16 cellular contexts compared by ENCODE assay signal in the genomic region with DNA sequence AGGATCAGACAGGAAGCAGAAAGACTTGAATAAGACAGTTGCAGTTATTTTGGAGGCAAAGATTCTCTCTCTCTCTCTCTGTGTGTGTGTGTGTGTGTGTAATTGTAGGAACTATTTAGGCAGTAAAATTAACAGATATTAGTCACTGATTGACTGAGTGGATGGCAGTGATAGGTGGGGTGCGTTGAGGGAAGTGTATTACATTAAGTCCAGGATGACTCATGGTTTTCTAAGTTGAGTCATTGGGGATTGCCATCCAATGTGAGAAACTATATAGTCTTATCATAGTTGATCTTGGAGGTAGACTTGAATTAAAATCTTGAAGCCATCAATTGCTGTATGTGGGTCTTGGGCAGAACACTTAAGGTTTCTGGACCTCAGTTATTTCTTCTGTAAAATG.
DNase-seq lines count a peak whose midpoint lies in the region; ATAC-seq and TF ChIP-seq lines count a peak whose summit lies in the region.
"Had no signal": no experiment of that assay in that cellular context is flagged by ENCODE, and none has a peak within 500 bp of the region (broad histone marks: within the 10 kb centered on the region; RNA-seq: fewer than 3 reads in every experiment).

No MANE protein-coding gene starts in this region.

- H3K56ac ChIP-seq in IMR-90 (ENCODE audit: extremely low read depth, insufficient read depth, low read length), result no peak overlapping the region

- H3K4me3 ChIP-seq in IMR-90 (ENCODE audit: insufficient read depth, low read depth, low read length) (no peak overlapping the region), fibroblast of lung (replicated peaks in 1 of 4; ENCODE audit: control extremely low read depth in 1 of 4, insufficient read depth in 1 of 4, low read depth in 3 of 4, low read length in 4 of 4) (no peak overlapping the region)
- no peak overlapping the region for H3K4me3 ChIP-seq in effector memory CD4-positive, alpha-beta T cell (ENCODE audit: insufficient read depth, low read depth, low read length, poor library complexity, severe bottlenecking)
- H3K4me3 ChIP-seq: tibial nerve had no signal

- H2AK5ac ChIP-seq in IMR-90 (ENCODE audit: low read depth, low read length), result no peak overlapping the region

- TF ChIP-seq POLR2A in IMR-90 (IDR thresholded peaks at IDR 0.05; ENCODE audit: low read depth, low read length), result no peak

- in situ Hi-C loops in Caki2 (cut with HindIII; ENCODE audit: low pct_unique_long_range_greater_than_20kb, low sequenced_read_pairs) (no loop called here), IMR-90 (cut with MboI; ENCODE audit: low sequenced_read_pairs) (no loop called here)

- peak; percentile 78 for DNase-seq in Caki2 (ENCODE audit: low read depth)
- peak; percentile 33 for DNase-seq in IMR-90
- peak; percentile 61 to 84 for DNase-seq in fibroblast of lung (ENCODE audit: low read depth in 2 of 2)
- DNase-seq in effector memory CD4-positive, alpha-beta T cell, result no peak
- no peak for DNase-seq in Kasumi-1 (lab: John Stamatoyannopoulos, UW)
- DNase-seq in NCI-H146 treated with DMSO at 0.1 percent for 48 hours (lab: John Stamatoyannopoulos, UW; ENCODE audit: unreplicated experiment), result no peak
- DNase-seq in ureter (ENCODE audit: low spot score), result no peak
- DNase-seq: activated CD4-positive, alpha-beta T cell treated with anti-CD3 and anti-CD28 coated beads, Interleukin-2, amount 50 U/mL, for 48 hours; aorta; COR-L47; hypothalamus; natural killer cell; NCI-H1436 treated with DMSO at 0.1 percent for 48 hours had no signal

- H3K9me3 ChIP-seq in IMR-90 (ENCODE audit: control insufficient read depth, insufficient read depth, low read length) (0 out of 2 replicates have a peak, but pooled peaks cover 1% of the 10 kb centered on the region), fibroblast of lung (ENCODE audit: control insufficient read depth, insufficient read depth, low read depth, low read length) (no peaks in the 10 kb centered on the region)
- H3K9me3 ChIP-seq in effector memory CD4-positive, alpha-beta T cell (ENCODE audit: control insufficient read depth, low read length), result peaks cover 2% of the 10 kb centered on the region

- dilution Hi-C loops in IMR-90 (cut with HindIII; ENCODE audit: low sequenced_read_pairs, unreplicated experiment), result no loop called here

- H3K4me1 ChIP-seq in IMR-90 (ENCODE audit: control insufficient read depth, insufficient read depth, low read length), result no peaks in the 10 kb centered on the region
- peaks cover 4% of the 10 kb centered on the region for H3K4me1 ChIP-seq in fibroblast of lung (ENCODE audit: control insufficient read depth, extremely low read depth, insufficient read depth, low read length)
- H3K4me1 ChIP-seq in effector memory CD4-positive, alpha-beta T cell (ENCODE audit: control insufficient read depth, insufficient read depth, low read length, poor library complexity, severe bottlenecking), result no peaks in the 10 kb centered on the region
- H3K4me1 ChIP-seq: tibial nerve had no signal

- H3K36me3 ChIP-seq in IMR-90 (ENCODE audit: control insufficient read depth, insufficient read depth, low read length), result no peaks in the 10 kb centered on the region
- no peaks in the 10 kb centered on the region for H3K36me3 ChIP-seq in fibroblast of lung (ENCODE audit: control insufficient read depth, insufficient read depth, low read length)
- H3K36me3 ChIP-seq in effector memory CD4-positive, alpha-beta T cell (ENCODE audit: control insufficient read depth, insufficient read depth, low read length), result no peaks in the 10 kb centered on the region
- H3K36me3 ChIP-seq: tibial nerve had no signal

- TF ChIP-seq CTCF in IMR-90 (conservative IDR thresholded peaks at IDR 0.05; ENCODE audit: low read depth, low read length), result no peak
- no peak for TF ChIP-seq CTCF in fibroblast of lung (conservative IDR thresholded peaks at IDR 0.05 in 1 of 2, IDR thresholded peaks at IDR 0.05 in 1 of 2; ENCODE audit: low read depth in 1 of 2, low read length in 2 of 2)

- no peaks in the 10 kb centered on the region for H3K79me1 ChIP-seq in IMR-90 (ENCODE audit: low read depth in 1 of 2, low read length in 2 of 2)

- no peak overlapping the region for H3K14ac ChIP-seq in IMR-90 (replicated peaks; ENCODE audit: low read depth, low read length)

- H2BK5ac ChIP-seq in IMR-90 (ENCODE audit: low read depth, low read length, poor library complexity, severe bottlenecking), result no peak overlapping the region

- H3K18ac ChIP-seq in IMR-90 (ENCODE audit: low read depth, low read length), result no peak overlapping the region

- ATAC-seq in GM21786 (IDR thresholded peaks at IDR 0.05; ENCODE audit: unreplicated experiment) (peak; percentile 55), IMR-90 (ENCODE audit: low read depth) (no peak)
- ATAC-seq: natural killer cell, Right ventricle myocardium inferior had no signal

- no peaks in the 10 kb centered on the region for H3K9me1 ChIP-seq in IMR-90 (ENCODE audit: insufficient read depth, low read length)

- H3K4me2 ChIP-seq in IMR-90 (ENCODE audit: low read depth, low read length), result no peak overlapping the region
- no peak overlapping the region for H3K4me2 ChIP-seq in fibroblast of lung (ENCODE audit: extremely low read depth, insufficient read depth, low read length)

- H3K27me3 ChIP-seq in IMR-90 (ENCODE audit: control insufficient read depth, insufficient read depth, low read length) (no peaks in the 10 kb centered on the region), fibroblast of lung (ENCODE audit: control insufficient read depth, insufficient read depth, low read length) (no peaks in the 10 kb centered on the region)
- H3K27me3 ChIP-seq in effector memory CD4-positive, alpha-beta T cell (replicated peaks; ENCODE audit: control insufficient read depth, insufficient read depth, low read length, poor library complexity, severe bottlenecking), result no peaks in the 10 kb centered on the region
- H3K27me3 ChIP-seq: tibial nerve had no signal

- H2BK15ac ChIP-seq in IMR-90 (ENCODE audit: low read depth, low read length), result no peak overlapping the region

- POLR2A ChIA-PET in IMR-90 (lab: Charles Lee; ENCODE audit: unreplicated experiment), result no interaction called here

- no peak for TF ChIP-seq RAD21 in IMR-90 (IDR thresholded peaks at IDR 0.05; ENCODE audit: low read length)

- intact Hi-C loops in IMR-90 (cut with micrococcal nuclease), result no loop called here

- H3K79me2 ChIP-seq in fibroblast of lung (ENCODE audit: control insufficient read depth, insufficient read depth, low read length), result no peaks in the 10 kb centered on the region

- H4K91ac ChIP-seq in IMR-90 (ENCODE audit: insufficient read depth, low read depth, low read length), result no peak overlapping the region

- WGBS in IMR-90 (ENCODE audit: extremely low coverage in 2 of 2, insufficient read length in 1 of 2), 2 experiments, result no CpG with 5 or more reads among the region's 1 CpG

- no peak overlapping the region for H3K4ac ChIP-seq in IMR-90 (ENCODE audit: low read depth, low read length)

- no peak overlapping the region for H4K5ac ChIP-seq in IMR-90 (ENCODE audit: low read depth, low read length)

- H3K9ac ChIP-seq in IMR-90 (ENCODE audit: low read depth, low read length) (no peak overlapping the region), fibroblast of lung (ENCODE audit: insufficient read depth, low read length) (no peak overlapping the region)

- H3K23ac ChIP-seq in IMR-90 (ENCODE audit: low read depth, low read length), result no peak overlapping the region

- H4K20me1 ChIP-seq in IMR-90 (ENCODE audit: insufficient read depth, low read length) (no peaks in the 10 kb centered on the region), fibroblast of lung (ENCODE audit: control insufficient read depth, extremely low read depth, insufficient read depth, low read length) (no peaks in the 10 kb centered on the region)

- H2BK120ac ChIP-seq in IMR-90 (ENCODE audit: low read depth, low read length), result no peak overlapping the region

- H2BK20ac ChIP-seq in IMR-90 (ENCODE audit: low read depth, low read length), result no peak overlapping the region

- CTCF ChIA-PET in IMR-90 (lab: Yijun Ruan, JAX), result no interaction called here

- H4K8ac ChIP-seq in IMR-90 (ENCODE audit: low read depth in 2 of 2, low read length in 2 of 2), result no peak overlapping the region

- no peak overlapping the region for H2AK9ac ChIP-seq in IMR-90 (replicated peaks; ENCODE audit: low read depth, low read length, poor library complexity)

- no peak overlapping the region for H2AFZ ChIP-seq in IMR-90 (replicated peaks; ENCODE audit: low read length, poor library complexity)
- no peak overlapping the region for H2AFZ ChIP-seq in fibroblast of lung (ENCODE audit: low read length)

- H3K27ac ChIP-seq in IMR-90 (ENCODE audit: insufficient read depth, low read length) (no peak overlapping the region), fibroblast of lung (ENCODE audit: insufficient read depth, low read length) (no peak overlapping the region)
- no peak overlapping the region for H3K27ac ChIP-seq in effector memory CD4-positive, alpha-beta T cell (ENCODE audit: insufficient read depth, low read length, poor library complexity, severe bottlenecking)
- H3K27ac ChIP-seq: tibial nerve had no signal

- BruUV-seq in IMR-90 (replicated peaks; lab: Mats Ljungman, UMichigan), result no TSS peak

TF ChIP-seq in IMR-90, 13 proteins besides CTCF, POLR2A, EP300 and RAD21:
- TF ChIP-seq BHLHE40 (IDR thresholded peaks at IDR 0.05; ENCODE audit: low read depth, low read length) (no peak), NFE2L2 (IDR thresholded peaks at IDR 0.05; ENCODE audit: low read depth, low read length) (0 out of 2 replicates have a peak, but pooled peaks have one; percentile 18), SMC3 (IDR thresholded peaks at IDR 0.05; ENCODE audit: low read depth, low read length) (no peak), FOS (IDR thresholded peaks at IDR 0.05; ENCODE audit: low read depth, low read length) (peak; percentile 27; the same call in 1 of the 2 replicates)

Comparison
In these comparisons a context has a peak if more than half of its experiments do, and no peak if none do; other contexts are left out.
1. DNase-seq: peak in Caki2 (single experiment), IMR-90 (single experiment) and fibroblast of lung (2 of 2); none in effector memory CD4-positive, alpha-beta T cell (0 of 3), Kasumi-1 (0 of 2), NCI-H146 treated with DMSO at 0.1 percent for 48 hours (single experiment) and ureter (single experiment).